Comparison of ENCODE assay signal across 26 cellular contexts in the genomic region with DNA sequence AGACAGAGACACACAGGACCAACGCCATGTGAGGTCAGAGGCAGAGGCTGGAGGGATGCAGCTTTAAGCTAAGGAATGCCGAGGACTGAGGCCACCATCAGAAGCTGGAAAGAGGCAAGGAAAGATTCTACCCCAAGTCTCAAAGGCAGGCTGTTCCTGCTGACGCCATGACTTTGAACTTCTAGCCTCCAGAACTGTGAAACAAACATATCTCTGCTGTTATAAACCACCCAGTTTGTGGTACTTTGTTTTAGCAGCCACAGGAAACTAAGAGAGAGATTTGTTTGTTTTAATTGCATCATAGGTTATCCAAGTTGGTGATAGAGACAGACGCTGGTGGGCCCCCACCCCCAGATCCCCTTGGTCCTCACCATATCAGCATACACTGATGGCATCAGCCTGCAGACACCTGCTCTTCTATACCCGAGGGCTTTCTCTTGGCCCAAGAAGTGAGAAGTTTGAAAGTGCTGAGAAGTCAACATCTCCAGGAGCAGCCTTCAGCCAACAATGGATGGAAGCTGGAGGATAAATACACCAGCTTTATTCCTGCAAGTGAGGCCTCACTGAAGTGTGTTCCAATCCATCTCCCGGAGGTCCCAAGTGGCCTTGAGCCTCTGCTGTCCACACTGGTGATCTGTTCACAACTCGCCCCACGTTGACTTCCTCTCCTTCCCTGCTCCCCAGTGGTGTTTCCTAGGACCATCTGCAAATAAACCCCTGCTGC.
"Had no signal": no experiment of that assay in that cellular context is flagged by ENCODE, and none has a peak within 500 bp of the region (broad histone marks: within the 10 kb centered on the region; RNA-seq: fewer than 3 reads in every experiment).

No MANE protein-coding gene starts in this region.

- H3K27ac Mint-ChIP-seq: memory B cell; natural killer cell; progenitor cell of endocrine pancreas; stimulated activated effector memory CD8-positive, alpha-beta T cell treated with anti-CD3 and anti-CD28 coated beads, Interleukin-12 subunit alpha, Interleukin-12 subunit beta, amount 100 ng/mL, for 72 hours; type B pancreatic cell had no signal

- H3K36me3 ChIP-seq: gastrocnemius medialis, tibial artery had no signal

- H3K27me3 Mint-ChIP-seq: memory B cell, progenitor cell of endocrine pancreas, type B pancreatic cell had no signal

- H3K9me3 ChIP-seq: gastrocnemius medialis, testis, tibial artery had no signal

- H2AFZ ChIP-seq: parathyroid adenoma had no signal

- DNase-seq: dorsolateral prefrontal cortex; effector CD4-positive, alpha-beta T cell; foreskin fibroblast; gastrocnemius medialis; head of caudate nucleus; hippocampal formation; islet precursor cell; kidney glomerular epithelial cell; left colon; natural killer cell; stimulated activated CD4-positive, alpha-beta T cell treated with anti-CD3 and anti-CD28 coated beads, Interleukin-12 subunit alpha, Interleukin-12 subunit beta, amount 100 ng/mL, for 4 hours; stimulated activated CD4-positive, alpha-beta T cell treated with anti-CD3 and anti-CD28 coated beads, Interleukin-2, amount 100 ng/mL, for 24 hours; stimulated activated CD4-positive, alpha-beta T cell treated with anti-CD3 and anti-CD28 coated beads, Interleukin-4, amount 100 ng/mL, for 24 hours; stimulated activated naive CD8-positive, alpha-beta T cell treated with anti-CD3 and anti-CD28 coated beads, Interleukin-15, Interleukin-2, amounts not matched to agents 100 U/mL and 50 U/mL, for 24 hours; substantia nigra; testis; tibial artery had no signal

- H3K27ac ChIP-seq: dorsolateral prefrontal cortex, gastrocnemius medialis, parathyroid adenoma, testis, tibial artery had no signal

- H3K79me2 ChIP-seq: parathyroid adenoma had no signal

- H3K9ac ChIP-seq: parathyroid adenoma had no signal

- H3K4me2 ChIP-seq: smooth muscle cell had no signal

- H3K4me1 Mint-ChIP-seq: natural killer cell; neural crest cell; stimulated activated effector memory CD8-positive, alpha-beta T cell treated with anti-CD3 and anti-CD28 coated beads, Interleukin-12 subunit alpha, Interleukin-12 subunit beta, amount 100 ng/mL, for 72 hours had no signal

- H3K4me1 ChIP-seq: gastrocnemius medialis, parathyroid adenoma, testis had no signal

- H3K27me3 ChIP-seq: dorsolateral prefrontal cortex, gastrocnemius medialis, testis, tibial artery had no signal

- H3K9me3 Mint-ChIP-seq: memory B cell, natural killer cell, neural crest cell, type B pancreatic cell had no signal

- H3K4me3 ChIP-seq: dorsolateral prefrontal cortex, gastrocnemius medialis, lung, smooth muscle cell, testis, tibial artery had no signal

- ATAC-seq: gastrocnemius medialis; left colon; natural killer cell; sciatic nerve; stimulated activated effector memory CD8-positive, alpha-beta T cell treated with anti-CD3 and anti-CD28 coated beads, Interleukin-12 subunit alpha, Interleukin-12 subunit beta, amount 100 ng/mL, for 72 hours; stimulated activated naive CD8-positive, alpha-beta T cell treated with anti-CD3 and anti-CD28 coated beads, Interleukin-15, Interleukin-2, amounts not matched to agents 100 U/mL and 50 U/mL, for 24 hours had no signal

- H3K4me3 Mint-ChIP-seq: memory B cell; natural killer cell; neural crest cell; stimulated activated effector memory CD8-positive, alpha-beta T cell treated with anti-CD3 and anti-CD28 coated beads, Interleukin-12 subunit alpha, Interleukin-12 subunit beta, amount 100 ng/mL, for 72 hours; type B pancreatic cell had no signal
